In genomic region chr15:85583404-85584390, GRCh38 we compare ENCODE assay signal across 9 cellular contexts.
DNase-seq lines count a peak whose midpoint lies in the region; ATAC-seq and TF ChIP-seq lines count a peak whose summit lies in the region.
"Had no signal": no experiment of that assay in that cellular context is flagged by ENCODE, and none has a peak within 500 bp of the region (broad histone marks: within the 10 kb centered on the region; RNA-seq: fewer than 3 reads in every experiment).

No MANE protein-coding gene starts in this region.

- H3K4me1 ChIP-seq in heart right ventricle = peaks cover 44 to 99% (median 83%) of the 10 kb centered on the region in 9 donors

- POLR2A ChIA-PET in activated CD4-positive, alpha-beta memory T cell treated with anti-CD3 and anti-CD28 coated beads, Interleukin-2, amount 10 ng/mL, durations not matched to agents 7 days and 5 days (lab: Charles Lee) = interaction anchor here (1.0 to 3.8 kb wide), 15 partner anchors 8 to 253 kb away, joined by 3 to 46 read pairs (median 11); no protein-coding TSS in a partner anchor

- CTCF ChIA-PET in activated CD4-positive, alpha-beta memory T cell treated with anti-CD3 and anti-CD28 coated beads, Interleukin-2, amount 10 ng/mL, durations not matched to agents 7 days and 5 days (lab: Charles Lee) = interaction anchor here (0.6 to 1.9 kb wide), 7 partner anchors 41 to 287 kb away, joined by 3 to 7 read pairs (median 4); no protein-coding TSS in a partner anchor

- WGBS in heart right ventricle, 2 donors = 29 to 33% methylated on average over 8 of the region's 8 CpGs

- ATAC-seq in GM19372 (IDR thresholded peaks at IDR 0.05; ENCODE audit: low read depth, unreplicated experiment) = peak; percentile 41
- ATAC-seq in HG03520 (IDR thresholded peaks at IDR 0.05; ENCODE audit: unreplicated experiment) = peak; percentile 54
- ATAC-seq in heart right ventricle = peak in 6 of 8 donors; percentile 7 to 35 (median 30)

- H3K9me3 Mint-ChIP-seq in activated CD4-positive, alpha-beta memory T cell treated with anti-CD3 and anti-CD28 coated beads, Interleukin-2, amount 10 ng/mL, durations not matched to agents 7 days and 5 days = no peaks in the 10 kb centered on the region

- TF ChIP-seq CTCF in heart right ventricle (IDR thresholded peaks at IDR 0.05) = no peak

- in situ Hi-C loops in Caki2 (cut with HindIII; ENCODE audit: low pct_unique_long_range_greater_than_20kb, low sequenced_read_pairs) = no loop called here

- H3K27me3 Mint-ChIP-seq in activated CD4-positive, alpha-beta memory T cell treated with anti-CD3 and anti-CD28 coated beads, Interleukin-2, amount 10 ng/mL, durations not matched to agents 7 days and 5 days = no peaks in the 10 kb centered on the region

- peaks cover 86% of the 10 kb centered on the region for H3K4me1 Mint-ChIP-seq in activated CD4-positive, alpha-beta memory T cell treated with anti-CD3 and anti-CD28 coated beads, Interleukin-2, amount 10 ng/mL, durations not matched to agents 7 days and 5 days

- H3K36me3 ChIP-seq in heart right ventricle = peaks cover 0 to 67% (median 6%) of the 10 kb centered on the region in 9 donors

- H3K4me3 ChIP-seq in heart right ventricle = peak overlapping the region; percentile 28 to 65 (median 52)

- peaks cover 77% of the 10 kb centered on the region for H3K36me3 Mint-ChIP-seq in activated CD4-positive, alpha-beta memory T cell treated with anti-CD3 and anti-CD28 coated beads, Interleukin-2, amount 10 ng/mL, durations not matched to agents 7 days and 5 days (ENCODE audit: low read depth)

- peak overlapping the region; percentile 75 for H3K4me3 Mint-ChIP-seq in activated CD4-positive, alpha-beta memory T cell treated with anti-CD3 and anti-CD28 coated beads, Interleukin-2, amount 10 ng/mL, durations not matched to agents 7 days and 5 days

- peak overlapping the region; percentile 73 to 93 (median 90) for H3K27ac ChIP-seq in heart right ventricle

- no peaks in the 10 kb centered on the region for H3K27me3 ChIP-seq in heart right ventricle

- intact Hi-C loops in heart right ventricle (cut with DNase I) = loop anchor here in 8 of 10 donors (5.0 to 10.0 kb wide), 11 partner anchors 34 to 251 kb away; no protein-coding TSS in a partner anchor

- H3K27ac Mint-ChIP-seq in activated CD4-positive, alpha-beta memory T cell treated with anti-CD3 and anti-CD28 coated beads, Interleukin-2, amount 10 ng/mL, durations not matched to agents 7 days and 5 days = peak overlapping the region; percentile 98

- no peaks in the 10 kb centered on the region for H3K9me3 ChIP-seq in heart right ventricle
- H3K9me3 ChIP-seq: mucosa of descending colon had no signal

- DNase-seq in Caki2 (ENCODE audit: low read depth) (peak; percentile 77), heart right ventricle (peak; percentile 27 to 61), globus pallidus (ENCODE audit: low spot score) (no peak), hepatic stellate cell (ENCODE audit: low spot score) (no peak)
- DNase-seq in activated CD4-positive, alpha-beta memory T cell treated with anti-CD3 and anti-CD28 coated beads, Interleukin-2, amount 10 ng/mL, durations not matched to agents 7 days and 5 days = peak; percentile 22
- peak; percentile 75 for DNase-seq in stimulated activated CD4-positive, alpha-beta T cell treated with anti-CD3 and anti-CD28 coated beads, Interleukin-1b, Interleukin-23, amount 100 ng/mL, for 48 hours

Comparison
In these comparisons a context has a peak if more than half of its experiments do, and no peak if none do; other contexts are left out.
1. DNase-seq: peak in Caki2 (single experiment), activated CD4-positive, alpha-beta memory T cell treated with anti-CD3 and anti-CD28 coated beads, Interleukin-2, amount 10 ng/mL, durations not matched to agents 7 days and 5 days (single experiment), heart right ventricle (2 of 2) and stimulated activated CD4-positive, alpha-beta T cell treated with anti-CD3 and anti-CD28 coated beads, Interleukin-1b, Interleukin-23, amount 100 ng/mL, for 48 hours (single experiment); none in globus pallidus (single experiment) and hepatic stellate cell (single experiment).
2. Peak in every context shown above with its lines, with median percentiles within 50 percentile points of each other: ATAC-seq.